In the genomic region with DNA sequence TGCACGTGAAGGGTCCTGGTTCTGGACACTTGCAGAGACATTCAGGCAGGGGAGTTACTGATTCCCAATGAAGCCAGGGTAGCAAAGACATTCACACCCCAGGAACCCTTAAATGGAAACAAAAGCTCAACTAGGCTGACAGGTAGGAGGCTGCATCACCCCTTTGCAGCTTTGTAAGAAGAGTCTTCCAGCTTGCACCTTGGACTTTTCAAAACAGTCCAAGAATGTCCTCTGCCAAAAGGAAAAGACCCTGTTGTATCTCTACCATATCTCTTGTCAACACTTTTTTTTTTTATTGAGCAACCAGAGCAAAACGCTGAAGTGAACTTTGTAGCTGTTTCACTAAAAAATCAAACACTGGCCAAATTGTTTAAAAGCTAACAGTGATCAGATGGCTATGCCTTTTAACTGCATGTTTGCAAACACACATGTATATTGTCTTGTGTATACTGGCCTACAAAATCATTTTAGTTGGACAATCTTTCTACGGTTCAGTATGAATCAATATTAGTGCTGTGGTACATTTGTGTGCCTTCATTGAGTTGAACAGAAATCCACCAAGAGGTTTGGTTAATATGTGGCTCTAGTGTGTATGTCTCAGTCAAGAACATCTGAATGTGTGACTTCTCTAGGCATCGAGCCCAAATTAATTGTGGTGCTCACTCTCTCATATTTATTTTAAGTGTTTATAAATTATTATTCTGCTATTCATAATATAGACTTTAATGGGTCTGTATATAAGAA, we compare ENCODE assay signal across 1 cellular context.
TF ChIP-seq lines count a peak whose summit lies in the region.

No MANE protein-coding gene starts in this region.

TF ChIP-seq in HepG2, 621 proteins besides CTCF, POLR2A, EP300 and RAD21 (continued from another document and continues in another):
- TF ChIP-seq ZNF20 (CRISPR knock-in tag; IDR thresholded peaks at IDR 0.05) (no peak), IKZF4 (CRISPR knock-in tag; IDR thresholded peaks at IDR 0.05; ENCODE audit: borderline replicate concordance, low read depth, not compliant biosample characterization) (no peak), GZF1 (CRISPR knock-in tag; IDR thresholded peaks at IDR 0.05) (peak; percentile 92), MBD4 (IDR thresholded peaks at IDR 0.05; ENCODE audit: borderline replicate concordance, low read length) (peak; percentile 75; the same call in 1 of the 2 replicates), NFE2 (CRISPR knock-in tag; IDR thresholded peaks at IDR 0.05) (no peak), HOXA5 (CRISPR knock-in tag; IDR thresholded peaks at IDR 0.05) (no peak; the same call in 1 of the 2 replicates), ZFP82 (CRISPR knock-in tag; IDR thresholded peaks at IDR 0.05; ENCODE audit: borderline replicate concordance) (no peak), ZNF232 (CRISPR knock-in tag; IDR thresholded peaks at IDR 0.05; ENCODE audit: borderline replicate concordance) (no peak), ZNF879 (CRISPR knock-in tag; IDR thresholded peaks at IDR 0.05) (no peak), FOXK1 (CRISPR knock-in tag; IDR thresholded peaks at IDR 0.05; ENCODE audit: borderline replicate concordance, low read depth) (peak; percentile 80), FOSL1 (CRISPR knock-in tag; IDR thresholded peaks at IDR 0.05; ENCODE audit: borderline replicate concordance) (no peak), ZNF703 (CRISPR knock-in tag; IDR thresholded peaks at IDR 0.05; ENCODE audit: borderline replicate concordance) (0 out of 2 replicates have a peak, but pooled peaks have one; percentile 31), NFIC (IDR thresholded peaks at IDR 0.05; ENCODE audit: low read length) (peak; percentile 93), FOXA1 (IDR thresholded peaks at IDR 0.05) (peak; percentile 85), FOXA1 (CRISPR knock-in tag; IDR thresholded peaks at IDR 0.05) (peak; percentile 92), GTF2F1 (IDR thresholded peaks at IDR 0.05; ENCODE audit: low read length) (no peak), HNRNPH1 (optimal IDR thresholded peaks at IDR 0.05; ENCODE audit: low read depth, low read length) (no peak), ZNF746 (CRISPR knock-in tag; IDR thresholded peaks at IDR 0.05) (no peak), MEF2D (CRISPR knock-in tag; IDR thresholded peaks at IDR 0.05) (0 out of 2 replicates have a peak, but pooled peaks have one; percentile 33), ZNF335 (CRISPR knock-in tag; IDR thresholded peaks at IDR 0.05) (no peak), SMC3 (IDR thresholded peaks at IDR 0.05; ENCODE audit: low read length) (no peak; the same call in 1 of the 2 replicates), ARNTL (CRISPR knock-in tag; IDR thresholded peaks at IDR 0.05) (peak; percentile 52; the same call in 1 of the 2 replicates), EHMT2 (IDR thresholded peaks at IDR 0.05; ENCODE audit: borderline replicate concordance, low read depth, low read length) (0 out of 2 replicates have a peak, but pooled peaks have one; percentile 51), NFATC3 (CRISPR knock-in tag; IDR thresholded peaks at IDR 0.05) (no peak), MED1 (CRISPR knock-in tag; IDR thresholded peaks at IDR 0.05) (peak; percentile 82), HNF4A (CRISPR knock-in tag; IDR thresholded peaks at IDR 0.05) (peak; percentile 97), GATAD2A (CRISPR knock-in tag; IDR thresholded peaks at IDR 0.05) (peak; percentile 98)
- TF ChIP-seq, protein P1, sequence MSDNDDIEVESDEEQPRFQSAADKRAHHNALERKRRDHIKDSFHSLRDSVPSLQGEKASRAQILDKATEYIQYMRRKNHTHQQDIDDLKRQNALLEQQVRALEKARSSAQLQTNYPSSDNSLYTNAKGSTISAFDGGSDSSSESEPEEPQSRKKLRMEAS (IDR thresholded peaks at IDR 0.05), result no peak; the same call in 1 of the 2 replicates
- TF ChIP-seq, protein P2, sequence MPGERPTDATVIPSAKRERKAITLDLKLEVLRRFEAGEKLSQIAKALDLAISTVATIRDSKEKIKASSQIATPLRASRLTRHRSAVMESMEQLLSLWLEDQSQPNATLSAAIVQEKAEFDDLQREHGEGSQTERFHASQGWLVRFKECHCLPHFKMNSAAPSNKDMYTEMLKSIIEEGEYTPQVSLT (CRISPR knock-in tag; IDR thresholded peaks at IDR 0.05; ENCODE audit: borderline replicate concordance, low read depth), result no peak
- TF ChIP-seq, protein P3, sequence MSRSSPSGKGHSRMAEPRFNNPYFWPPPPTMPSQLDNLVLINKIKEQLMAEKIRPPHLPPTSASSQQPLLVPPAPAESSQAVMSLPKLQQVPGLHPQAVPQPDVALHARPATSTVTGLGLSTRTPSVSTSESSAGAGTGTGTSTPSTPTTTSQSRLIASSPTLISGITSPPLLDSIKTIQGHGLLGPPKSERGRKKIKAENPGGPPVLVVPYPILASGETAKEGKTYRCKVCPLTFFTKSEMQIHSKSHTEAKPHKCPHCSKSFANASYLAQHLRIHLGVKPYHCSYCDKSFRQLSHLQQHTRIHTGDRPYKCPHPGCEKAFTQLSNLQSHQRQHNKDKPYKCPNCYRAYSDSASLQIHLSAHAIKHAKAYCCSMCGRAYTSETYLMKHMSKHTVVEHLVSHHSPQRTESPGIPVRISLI (CRISPR knock-in tag; IDR thresholded peaks at IDR 0.05; ENCODE audit: borderline replicate concordance), result peak; percentile 100
- TF ChIP-seq, protein P4, sequence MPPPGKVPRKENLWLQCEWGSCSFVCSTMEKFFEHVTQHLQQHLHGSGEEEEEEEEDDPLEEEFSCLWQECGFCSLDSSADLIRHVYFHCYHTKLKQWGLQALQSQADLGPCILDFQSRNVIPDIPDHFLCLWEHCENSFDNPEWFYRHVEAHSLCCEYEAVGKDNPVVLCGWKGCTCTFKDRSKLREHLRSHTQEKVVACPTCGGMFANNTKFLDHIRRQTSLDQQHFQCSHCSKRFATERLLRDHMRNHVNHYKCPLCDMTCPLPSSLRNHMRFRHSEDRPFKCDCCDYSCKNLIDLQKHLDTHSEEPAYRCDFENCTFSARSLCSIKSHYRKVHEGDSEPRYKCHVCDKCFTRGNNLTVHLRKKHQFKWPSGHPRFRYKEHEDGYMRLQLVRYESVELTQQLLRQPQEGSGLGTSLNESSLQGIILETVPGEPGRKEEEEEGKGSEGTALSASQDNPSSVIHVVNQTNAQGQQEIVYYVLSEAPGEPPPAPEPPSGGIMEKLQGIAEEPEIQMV (CRISPR knock-in tag; IDR thresholded peaks at IDR 0.05; ENCODE audit: low read depth), result no peak
- TF ChIP-seq, protein P5, sequence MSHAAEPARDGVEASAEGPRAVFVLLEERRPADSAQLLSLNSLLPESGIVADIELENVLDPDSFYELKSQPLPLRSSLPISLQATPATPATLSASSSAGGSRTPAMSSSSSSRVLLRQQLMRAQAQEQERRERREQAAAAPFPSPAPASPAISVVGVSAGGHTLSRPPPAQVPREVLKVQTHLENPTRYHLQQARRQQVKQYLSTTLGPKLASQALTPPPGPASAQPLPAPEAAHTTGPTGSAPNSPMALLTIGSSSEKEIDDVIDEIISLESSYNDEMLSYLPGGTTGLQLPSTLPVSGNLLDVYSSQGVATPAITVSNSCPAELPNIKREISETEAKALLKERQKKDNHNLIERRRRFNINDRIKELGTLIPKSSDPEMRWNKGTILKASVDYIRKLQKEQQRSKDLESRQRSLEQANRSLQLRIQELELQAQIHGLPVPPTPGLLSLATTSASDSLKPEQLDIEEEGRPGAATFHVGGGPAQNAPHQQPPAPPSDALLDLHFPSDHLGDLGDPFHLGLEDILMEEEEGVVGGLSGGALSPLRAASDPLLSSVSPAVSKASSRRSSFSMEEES (CRISPR knock-in tag; IDR thresholded peaks at IDR 0.05), result peak; percentile 39; the same call in 1 of the 2 replicates
- TF ChIP-seq, protein P6, sequence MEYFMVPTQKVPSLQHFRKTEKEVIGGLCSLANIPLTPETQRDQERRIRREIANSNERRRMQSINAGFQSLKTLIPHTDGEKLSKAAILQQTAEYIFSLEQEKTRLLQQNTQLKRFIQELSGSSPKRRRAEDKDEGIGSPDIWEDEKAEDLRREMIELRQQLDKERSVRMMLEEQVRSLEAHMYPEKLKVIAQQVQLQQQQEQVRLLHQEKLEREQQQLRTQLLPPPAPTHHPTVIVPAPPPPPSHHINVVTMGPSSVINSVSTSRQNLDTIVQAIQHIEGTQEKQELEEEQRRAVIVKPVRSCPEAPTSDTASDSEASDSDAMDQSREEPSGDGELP (IDR thresholded peaks at IDR 0.05; ENCODE audit: borderline replicate concordance, low read depth), result peak; percentile 78
- TF ChIP-seq, protein P7, sequence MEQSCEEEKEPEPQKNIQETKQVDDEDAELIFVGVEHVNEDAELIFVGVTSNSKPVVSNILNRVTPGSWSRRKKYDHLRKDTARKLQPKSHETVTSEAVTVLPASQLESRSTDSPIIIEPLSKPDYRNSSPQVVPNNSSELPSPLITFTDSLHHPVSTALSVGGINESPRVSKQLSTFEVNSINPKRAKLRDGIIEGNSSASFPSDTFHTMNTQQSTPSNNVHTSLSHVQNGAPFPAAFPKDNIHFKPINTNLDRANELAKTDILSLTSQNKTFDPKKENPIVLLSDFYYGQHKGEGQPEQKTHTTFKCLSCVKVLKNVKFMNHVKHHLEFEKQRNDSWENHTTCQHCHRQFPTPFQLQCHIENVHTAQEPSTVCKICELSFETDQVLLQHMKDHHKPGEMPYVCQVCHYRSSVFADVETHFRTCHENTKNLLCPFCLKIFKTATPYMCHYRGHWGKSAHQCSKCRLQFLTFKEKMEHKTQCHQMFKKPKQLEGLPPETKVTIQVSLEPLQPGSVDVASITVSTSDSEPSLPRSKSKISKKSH (CRISPR knock-in tag; IDR thresholded peaks at IDR 0.05; ENCODE audit: borderline replicate concordance), result no peak
- TF ChIP-seq, protein P8, sequence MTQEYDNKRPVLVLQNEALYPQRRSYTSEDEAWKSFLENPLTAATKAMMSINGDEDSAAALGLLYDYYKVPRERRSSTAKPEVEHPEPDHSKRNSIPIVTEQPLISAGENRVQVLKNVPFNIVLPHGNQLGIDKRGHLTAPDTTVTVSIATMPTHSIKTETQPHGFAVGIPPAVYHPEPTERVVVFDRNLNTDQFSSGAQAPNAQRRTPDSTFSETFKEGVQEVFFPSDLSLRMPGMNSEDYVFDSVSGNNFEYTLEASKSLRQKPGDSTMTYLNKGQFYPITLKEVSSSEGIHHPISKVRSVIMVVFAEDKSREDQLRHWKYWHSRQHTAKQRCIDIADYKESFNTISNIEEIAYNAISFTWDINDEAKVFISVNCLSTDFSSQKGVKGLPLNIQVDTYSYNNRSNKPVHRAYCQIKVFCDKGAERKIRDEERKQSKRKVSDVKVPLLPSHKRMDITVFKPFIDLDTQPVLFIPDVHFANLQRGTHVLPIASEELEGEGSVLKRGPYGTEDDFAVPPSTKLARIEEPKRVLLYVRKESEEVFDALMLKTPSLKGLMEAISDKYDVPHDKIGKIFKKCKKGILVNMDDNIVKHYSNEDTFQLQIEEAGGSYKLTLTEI (CRISPR knock-in tag; conservative IDR thresholded peaks at IDR 0.05), result no peak
- TF ChIP-seq, protein P9, sequence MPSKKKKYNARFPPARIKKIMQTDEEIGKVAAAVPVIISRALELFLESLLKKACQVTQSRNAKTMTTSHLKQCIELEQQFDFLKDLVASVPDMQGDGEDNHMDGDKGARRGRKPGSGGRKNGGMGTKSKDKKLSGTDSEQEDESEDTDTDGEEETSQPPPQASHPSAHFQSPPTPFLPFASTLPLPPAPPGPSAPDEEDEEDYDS (CRISPR knock-in tag; IDR thresholded peaks at IDR 0.05), result no peak
- TF ChIP-seq, protein P10, sequence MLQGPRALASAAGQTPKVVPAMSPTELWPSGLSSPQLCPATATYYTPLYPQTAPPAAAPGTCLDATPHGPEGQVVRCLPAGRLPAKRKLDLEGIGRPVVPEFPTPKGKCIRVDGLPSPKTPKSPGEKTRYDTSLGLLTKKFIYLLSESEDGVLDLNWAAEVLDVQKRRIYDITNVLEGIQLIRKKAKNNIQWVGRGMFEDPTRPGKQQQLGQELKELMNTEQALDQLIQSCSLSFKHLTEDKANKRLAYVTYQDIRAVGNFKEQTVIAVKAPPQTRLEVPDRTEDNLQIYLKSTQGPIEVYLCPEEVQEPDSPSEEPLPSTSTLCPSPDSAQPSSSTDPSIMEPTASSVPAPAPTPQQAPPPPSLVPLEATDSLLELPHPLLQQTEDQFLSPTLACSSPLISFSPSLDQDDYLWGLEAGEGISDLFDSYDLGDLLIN (CRISPR knock-in tag; IDR thresholded peaks at IDR 0.05; ENCODE audit: borderline replicate concordance), result no peak
- TF ChIP-seq, protein P11, sequence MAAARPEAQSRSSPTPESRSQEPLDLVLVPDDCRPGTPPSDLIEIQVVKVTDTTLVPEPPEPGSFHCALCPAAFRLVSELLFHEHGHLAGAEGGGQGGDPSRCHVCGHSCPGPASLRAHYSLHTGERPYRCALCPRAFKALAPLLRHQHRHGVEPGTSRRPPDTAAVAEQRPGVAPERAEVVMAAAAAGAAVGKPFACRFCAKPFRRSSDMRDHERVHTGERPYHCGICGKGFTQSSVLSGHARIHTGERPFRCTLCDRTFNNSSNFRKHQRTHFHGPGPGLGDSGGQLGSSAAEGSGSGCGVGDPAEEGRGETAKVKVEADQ (CRISPR knock-in tag; IDR thresholded peaks at IDR 0.05; ENCODE audit: borderline replicate concordance), result 0 out of 2 replicates have a peak, but pooled peaks have one; percentile 47
- TF ChIP-seq, protein P12, sequence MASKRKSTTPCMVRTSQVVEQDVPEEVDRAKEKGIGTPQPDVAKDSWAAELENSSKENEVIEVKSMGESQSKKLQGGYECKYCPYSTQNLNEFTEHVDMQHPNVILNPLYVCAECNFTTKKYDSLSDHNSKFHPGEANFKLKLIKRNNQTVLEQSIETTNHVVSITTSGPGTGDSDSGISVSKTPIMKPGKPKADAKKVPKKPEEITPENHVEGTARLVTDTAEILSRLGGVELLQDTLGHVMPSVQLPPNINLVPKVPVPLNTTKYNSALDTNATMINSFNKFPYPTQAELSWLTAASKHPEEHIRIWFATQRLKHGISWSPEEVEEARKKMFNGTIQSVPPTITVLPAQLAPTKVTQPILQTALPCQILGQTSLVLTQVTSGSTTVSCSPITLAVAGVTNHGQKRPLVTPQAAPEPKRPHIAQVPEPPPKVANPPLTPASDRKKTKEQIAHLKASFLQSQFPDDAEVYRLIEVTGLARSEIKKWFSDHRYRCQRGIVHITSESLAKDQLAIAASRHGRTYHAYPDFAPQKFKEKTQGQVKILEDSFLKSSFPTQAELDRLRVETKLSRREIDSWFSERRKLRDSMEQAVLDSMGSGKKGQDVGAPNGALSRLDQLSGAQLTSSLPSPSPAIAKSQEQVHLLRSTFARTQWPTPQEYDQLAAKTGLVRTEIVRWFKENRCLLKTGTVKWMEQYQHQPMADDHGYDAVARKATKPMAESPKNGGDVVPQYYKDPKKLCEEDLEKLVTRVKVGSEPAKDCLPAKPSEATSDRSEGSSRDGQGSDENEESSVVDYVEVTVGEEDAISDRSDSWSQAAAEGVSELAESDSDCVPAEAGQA (IDR thresholded peaks at IDR 0.05; ENCODE audit: low read depth), result 0 out of 2 replicates have a peak, but pooled peaks have one; percentile 27
- TF ChIP-seq, protein P12 (CRISPR knock-in tag; IDR thresholded peaks at IDR 0.05; ENCODE audit: borderline replicate concordance), result no peak
